15 cellular contexts compared by ENCODE assay signal in genomic region chr14:75250800-75251199, GRCh38.
"Had no signal": no experiment of that assay in that cellular context is flagged by ENCODE, and none has a peak within 500 bp of the region (broad histone marks: within the 10 kb centered on the region; RNA-seq: fewer than 3 reads in every experiment).

No MANE protein-coding gene starts in this region.

- H3K9me3 Mint-ChIP-seq: endodermal cell; mesothelial cell of epicardium; stimulated activated memory B cell treated with anti-CD40 and anti-IgM and Interleukin-4, amounts not matched to agents 10 μg/mL and 1 μg/mL and 100 μg/mL, for 72 hours; T-helper 1 cell treated with Interleukin-12 subunit alpha and Interleukin-12 subunit beta and Interleukin-4 antibody, amounts not matched to agents 30 μg/mL and 1 μg/mL, for 36 hours had no signal

- H3K36me3 Mint-ChIP-seq: mesothelial cell of epicardium; stimulated activated memory B cell treated with anti-CD40 and anti-IgM and Interleukin-4, amounts not matched to agents 10 μg/mL and 1 μg/mL and 100 μg/mL, for 72 hours had no signal

- H3K4me3 ChIP-seq: breast epithelium, gastroesophageal sphincter, lower lobe of right lung, pancreas had no signal

- H3K4me1 ChIP-seq: breast epithelium had no signal

- H3K27me3 ChIP-seq: breast epithelium, gastroesophageal sphincter, pancreas had no signal

- H3K9me3 ChIP-seq: breast epithelium, gastroesophageal sphincter, lower lobe of right lung, pancreas had no signal

- H3K27ac Mint-ChIP-seq: endodermal cell; mesothelial cell of epicardium; stimulated activated memory B cell treated with anti-CD40 and anti-IgM and Interleukin-4, amounts not matched to agents 10 μg/mL and 1 μg/mL and 100 μg/mL, for 72 hours; T-helper 1 cell treated with Interleukin-12 subunit alpha and Interleukin-12 subunit beta and Interleukin-4 antibody, amounts not matched to agents 30 μg/mL and 1 μg/mL, for 36 hours had no signal

- H3K4me3 Mint-ChIP-seq: endodermal cell; mesothelial cell of epicardium; stimulated activated memory B cell treated with anti-CD40 and anti-IgM and Interleukin-4, amounts not matched to agents 10 μg/mL and 1 μg/mL and 100 μg/mL, for 72 hours; T-helper 1 cell treated with Interleukin-12 subunit alpha and Interleukin-12 subunit beta and Interleukin-4 antibody, amounts not matched to agents 30 μg/mL and 1 μg/mL, for 36 hours had no signal

- H3K36me3 ChIP-seq: breast epithelium, gastroesophageal sphincter, lower lobe of right lung, pancreas, WERI-Rb-1 had no signal

- DNase-seq: activated CD4-positive, alpha-beta T cell treated with anti-CD3 and anti-CD28 coated beads, Interleukin-2, amount 50 U/mL, for 48 hours; activated effector memory CD4-positive, alpha-beta T cell treated with Interleukin-2 at 50 U/mL for 16 hours; aorta; dermis blood vessel endothelial cell; endodermal cell; left colon; pancreas; stimulated activated CD4-positive, alpha-beta T cell treated with anti-CD3 and anti-CD28 coated beads, Interleukin-12 subunit alpha, Interleukin-12 subunit beta, amount 100 ng/mL, for 4 hours; WERI-Rb-1 had no signal

- ATAC-seq: gastroesophageal sphincter; left colon; lower lobe of right lung; pancreas; stimulated activated memory B cell treated with anti-CD40 and anti-IgM and Interleukin-4, amounts not matched to agents 10 μg/mL and 1 μg/mL and 100 μg/mL, for 72 hours had no signal

- H3K27ac ChIP-seq: breast epithelium, gastroesophageal sphincter, lower lobe of right lung, pancreas, WERI-Rb-1 had no signal
